In the genomic region with DNA sequence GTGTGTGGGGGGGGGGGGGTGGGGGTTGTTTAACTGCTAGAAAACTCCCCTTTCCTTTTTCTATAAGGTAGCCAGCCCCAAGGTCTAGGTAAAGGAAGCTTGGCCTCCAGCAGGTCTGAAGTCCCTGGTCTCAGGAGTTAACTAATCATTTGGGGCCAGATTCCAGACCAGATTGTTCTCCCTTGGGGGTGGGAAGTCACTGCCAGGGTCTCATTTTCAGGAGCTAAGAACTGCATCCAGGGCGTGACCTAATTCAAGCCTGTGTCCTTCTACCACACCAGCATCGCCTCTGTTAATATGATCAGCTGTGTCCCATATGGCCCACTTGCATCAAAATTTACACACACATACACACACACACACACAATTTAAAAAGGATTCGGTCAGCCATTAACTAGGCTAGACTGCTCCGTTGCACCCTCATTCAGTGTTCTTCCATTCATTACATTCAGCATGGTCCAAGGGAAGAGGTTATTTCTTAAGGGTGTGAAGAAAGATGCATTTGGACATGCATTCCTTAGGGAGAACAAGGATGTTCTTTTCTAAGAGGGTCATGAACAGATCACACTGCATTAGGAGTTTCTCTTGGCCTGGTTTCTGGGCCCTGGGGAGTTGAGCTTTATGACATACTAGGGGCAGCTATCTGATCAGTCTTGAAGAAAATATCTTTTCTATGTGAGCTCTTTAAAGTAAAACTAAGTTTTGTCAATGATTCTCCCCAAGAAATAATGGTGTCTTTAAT, we compare ENCODE assay signal across 19 cellular contexts.
A peak's percentile ranks its signal among the peaks of the same experiment; 100 is the strongest.
DNase-seq lines count a peak whose midpoint lies in the region; ATAC-seq and TF ChIP-seq lines count a peak whose summit lies in the region.
"Had no signal": no experiment of that assay in that cellular context is flagged by ENCODE, and none has a peak within 500 bp of the region (broad histone marks: within the 10 kb centered on the region; RNA-seq: fewer than 3 reads in every experiment).

No MANE protein-coding gene starts in this region.

- TF ChIP-seq POLR2A in esophagus muscularis mucosa (IDR thresholded peaks at IDR 0.05; ENCODE audit: low read depth) = no peak
- no peak for TF ChIP-seq POLR2A in gastrocnemius medialis (IDR thresholded peaks at IDR 0.05)

- H3K27me3 ChIP-seq in esophagus muscularis mucosa (no peaks in the 10 kb centered on the region), gastrocnemius medialis (no peaks in the 10 kb centered on the region), left lung (no peaks in the 10 kb centered on the region)
- H3K27me3 ChIP-seq: breast epithelium had no signal

- in situ Hi-C loops in gastrocnemius medialis (cut with MboI; ENCODE audit: low sequenced_read_pairs in 4 of 4) = no loop called here

- intact Hi-C loops in esophagus muscularis mucosa (cut with DNase I) = no loop called here
- intact Hi-C loops in left ventricle myocardium superior (cut with micrococcal nuclease) = no loop called here
- intact Hi-C loops in gastrocnemius medialis (cut with DNase I; ENCODE audit: low total_unique reads) = no loop called here
- intact Hi-C loops in left lung (cut with DNase I) = no loop called here

- WGBS in esophagus muscularis mucosa = 96% methylated on average over 4 of the region's 4 CpGs

- H3K36me3 ChIP-seq in esophagus muscularis mucosa (no peaks in the 10 kb centered on the region), gastrocnemius medialis (no peaks in the 10 kb centered on the region), left lung (no peaks in the 10 kb centered on the region)
- H3K36me3 ChIP-seq: breast epithelium had no signal

- peak overlapping the region in 3 of 4 donors; percentile 45 to 57 (median 52) for H3K27ac ChIP-seq in esophagus muscularis mucosa (replicated peaks in 1 of 4)
- peak overlapping the region in 2 of 4 donors; percentile 39 to 52 for H3K27ac ChIP-seq in gastrocnemius medialis
- no peak overlapping the region for H3K27ac ChIP-seq in left lung
- H3K27ac ChIP-seq: breast epithelium, SK-N-MC had no signal

- peak; percentile 48 for DNase-seq in NCI-H69 (lab: John Stamatoyannopoulos, UW)
- peak; percentile 91 for DNase-seq in esophagus muscularis mucosa (ENCODE audit: extremely low spot score)
- DNase-seq in left ventricle myocardium superior = peak; percentile 46
- DNase-seq in gastrocnemius medialis = peak; percentile 11 to 59
- DNase-seq in AG20443 (ENCODE audit: low spot score) = no peak
- no peak for DNase-seq in left lung
- DNase-seq in cortex of kidney (lab: John Stamatoyannopoulos, UW) = no peak
- DNase-seq: activated CD4-positive, alpha-beta T cell treated with anti-CD3 and anti-CD28 coated beads for 4 hours; activated T-cell treated with anti-CD3 and anti-CD28 coated beads, Interleukin-2, amount 50 U/mL, for 24 hours; DMS79; H7; hypothalamus; NCI-H1092; NCI-H187; NCI-H526 treated with DMSO at 0.1 percent for 48 hours; T-helper 2 cell had no signal

- H3K9me3 ChIP-seq in esophagus muscularis mucosa (no peaks in the 10 kb centered on the region), gastrocnemius medialis (no peaks in the 10 kb centered on the region), left lung (no peaks in the 10 kb centered on the region)
- H3K9me3 ChIP-seq: breast epithelium had no signal

- ATAC-seq in left ventricle myocardium superior = peak; percentile 77
- peak; percentile 49 to 71 for ATAC-seq in gastrocnemius medialis
- no peak for ATAC-seq in GM18867 (IDR thresholded peaks at IDR 0.05; ENCODE audit: unreplicated experiment)
- no peak for ATAC-seq in left lung

- H3K4me1 ChIP-seq in esophagus muscularis mucosa (peaks cover 13 to 37% (median 28%) of the 10 kb centered on the region in 4 donors), gastrocnemius medialis (no peaks in the 10 kb centered on the region), left lung (no peaks in the 10 kb centered on the region)
- H3K4me1 ChIP-seq: breast epithelium had no signal

- TF ChIP-seq CTCF in esophagus muscularis mucosa (IDR thresholded peaks at IDR 0.05) (no peak), gastrocnemius medialis (IDR thresholded peaks at IDR 0.05 in 4 of 5, conservative IDR thresholded peaks at IDR 0.05 in 1 of 5) (no peak), left lung (IDR thresholded peaks at IDR 0.05) (no peak)

- H3K4me3 ChIP-seq in esophagus muscularis mucosa (no peak overlapping the region), gastrocnemius medialis (no peak overlapping the region), left lung (no peak overlapping the region)
- H3K4me3 ChIP-seq: breast epithelium, SK-N-MC had no signal

- no peak for TF ChIP-seq EP300 in esophagus muscularis mucosa (IDR thresholded peaks at IDR 0.05)

Comparison
In these comparisons a context has a peak if more than half of its experiments do, and no peak if none do; other contexts are left out.
1. DNase-seq: peak in NCI-H69 (single experiment), esophagus muscularis mucosa (single experiment), left ventricle myocardium superior (single experiment) and gastrocnemius medialis (2 of 2); none in AG20443 (single experiment), left lung (0 of 2) and cortex of kidney (single experiment).
2. H3K27ac ChIP-seq: peak in esophagus muscularis mucosa (3 of 4); none in left lung (0 of 2).
3. ATAC-seq: peak in left ventricle myocardium superior (single experiment) and gastrocnemius medialis (2 of 2); none in GM18867 (single experiment) and left lung (single experiment).